ENCODE assay signal across 2 cellular contexts in genomic region chr10:101060951-101061813, GRCh38.
TF ChIP-seq lines count a peak whose summit lies in the region.

No MANE protein-coding gene starts in this region.

TF ChIP-seq in WTC11, 78 proteins besides CTCF, POLR2A, EP300 and RAD21 (continues in another document):
- no peak for TF ChIP-seq FOXJ3 (CRISPR knock-in tag; IDR thresholded peaks at IDR 0.05; ENCODE audit: borderline replicate concordance)
- TF ChIP-seq STAT6 (CRISPR knock-in tag; conservative IDR thresholded peaks at IDR 0.05; ENCODE audit: low read depth): no peak
- TF ChIP-seq E2F4 (CRISPR knock-in tag; IDR thresholded peaks at IDR 0.05; ENCODE audit: borderline replicate concordance, low read depth): 0 out of 2 replicates have a peak, but pooled peaks have one; percentile 20
- no peak for TF ChIP-seq ZNF671 (CRISPR knock-in tag; IDR thresholded peaks at IDR 0.05)
- peak; percentile 69; the same call in 1 of the 2 replicates for TF ChIP-seq SP1 (CRISPR knock-in tag; conservative IDR thresholded peaks at IDR 0.05)
- TF ChIP-seq RORB (CRISPR knock-in tag; IDR thresholded peaks at IDR 0.05): 0 out of 2 replicates have a peak, but pooled peaks have one; percentile 14
- TF ChIP-seq HMGXB4 (CRISPR knock-in tag; IDR thresholded peaks at IDR 0.05): peak; percentile 68; the same call in 1 of the 2 replicates
- no peak for TF ChIP-seq IRF2 (CRISPR knock-in tag; IDR thresholded peaks at IDR 0.05; ENCODE audit: borderline replicate concordance, low read depth)
- TF ChIP-seq CREM (CRISPR knock-in tag; IDR thresholded peaks at IDR 0.05): 0 out of 2 replicates have a peak, but pooled peaks have one; percentile 25
- TF ChIP-seq IRF1 (CRISPR knock-in tag; IDR thresholded peaks at IDR 0.05): 0 out of 2 replicates have a peak, but pooled peaks have one; percentile 34
- TF ChIP-seq FOXK1 (CRISPR knock-in tag; IDR thresholded peaks at IDR 0.05): 0 out of 2 replicates have a peak, but pooled peaks have one; percentile 32
- TF ChIP-seq ETV6 (CRISPR knock-in tag; IDR thresholded peaks at IDR 0.05): no peak
- TF ChIP-seq NFE2L1 (CRISPR knock-in tag; IDR thresholded peaks at IDR 0.05): 0 out of 2 replicates have a peak, but pooled peaks have one; percentile 33
- TF ChIP-seq MAX (CRISPR knock-in tag; IDR thresholded peaks at IDR 0.05): peak; percentile 67
- TF ChIP-seq FOXP4 (CRISPR knock-in tag; IDR thresholded peaks at IDR 0.05): peak; percentile 33; the same call in 1 of the 2 replicates
- TF ChIP-seq E2F5 (CRISPR knock-in tag; IDR thresholded peaks at IDR 0.05): peak; percentile 70

TF ChIP-seq in HepG2, 621 proteins besides CTCF, POLR2A, EP300 and RAD21 (continues in another document):
- no peak for TF ChIP-seq ZNF282 (IDR thresholded peaks at IDR 0.05; ENCODE audit: partially characterized antibody)
- peak; percentile 39; the same call in 1 of the 2 replicates for TF ChIP-seq ZSCAN20 (CRISPR knock-in tag; IDR thresholded peaks at IDR 0.05; ENCODE audit: borderline replicate concordance)
- no peak; the same call in 1 of the 2 replicates for TF ChIP-seq KMT2A (CRISPR knock-in tag; IDR thresholded peaks at IDR 0.05)
- no peak; the same call in 1 of the 2 replicates for TF ChIP-seq IRF2 (CRISPR knock-in tag; IDR thresholded peaks at IDR 0.05)
- peak; percentile 79; the same call in 1 of the 2 replicates for TF ChIP-seq ZNF780A (CRISPR knock-in tag; IDR thresholded peaks at IDR 0.05)
- no peak for TF ChIP-seq ZNF251 (CRISPR knock-in tag; IDR thresholded peaks at IDR 0.05)
- peak; percentile 85; the same call in 1 of the 2 replicates for TF ChIP-seq ZNF749 (CRISPR knock-in tag; IDR thresholded peaks at IDR 0.05; ENCODE audit: borderline replicate concordance)
- no peak for TF ChIP-seq SP1 (IDR thresholded peaks at IDR 0.05)
- TF ChIP-seq SP1 (CRISPR knock-in tag; IDR thresholded peaks at IDR 0.05): peak; percentile 86
- TF ChIP-seq ZNF142 (CRISPR knock-in tag; IDR thresholded peaks at IDR 0.05): no peak
- TF ChIP-seq ZSCAN22 (CRISPR knock-in tag; IDR thresholded peaks at IDR 0.05): no peak
- 0 out of 2 replicates have a peak, but pooled peaks have one; percentile 4 for TF ChIP-seq ZSCAN5A (CRISPR knock-in tag; IDR thresholded peaks at IDR 0.05; ENCODE audit: borderline replicate concordance)
- TF ChIP-seq ARNT2 (CRISPR knock-in tag; IDR thresholded peaks at IDR 0.05; ENCODE audit: low read depth): peak; percentile 76; the same call in 1 of the 2 replicates
- 0 out of 2 replicates have a peak, but pooled peaks have one; percentile 33 for TF ChIP-seq ZNF510 (CRISPR knock-in tag; IDR thresholded peaks at IDR 0.05; ENCODE audit: low read depth)
- no peak for TF ChIP-seq RFX3 (CRISPR knock-in tag; IDR thresholded peaks at IDR 0.05)
- TF ChIP-seq ZNF331 (CRISPR knock-in tag; IDR thresholded peaks at IDR 0.05): peak; percentile 68; the same call in 1 of the 2 replicates
- TF ChIP-seq ZNF207 (IDR thresholded peaks at IDR 0.05; ENCODE audit: borderline replicate concordance): no peak
- peak; percentile 78 for TF ChIP-seq SALL1 (CRISPR knock-in tag; IDR thresholded peaks at IDR 0.05)
- TF ChIP-seq ZBTB14 (CRISPR knock-in tag; IDR thresholded peaks at IDR 0.05): 0 out of 2 replicates have a peak, but pooled peaks have one; percentile 18
- peak; percentile 46; the same call in 1 of the 2 replicates for TF ChIP-seq ZNF792 (CRISPR knock-in tag; IDR thresholded peaks at IDR 0.05)
- TF ChIP-seq KLF9 (CRISPR knock-in tag; IDR thresholded peaks at IDR 0.05; ENCODE audit: low read depth): peak; percentile 63; the same call in 1 of the 2 replicates
- TF ChIP-seq MAZ (IDR thresholded peaks at IDR 0.05; ENCODE audit: borderline replicate concordance, low read depth, low read length): peak; percentile 99
- peak; percentile 96 for TF ChIP-seq MAZ (CRISPR knock-in tag; IDR thresholded peaks at IDR 0.05; ENCODE audit: low read depth)
- no peak for TF ChIP-seq IRF1 (CRISPR knock-in tag; IDR thresholded peaks at IDR 0.05; ENCODE audit: low read depth)
- 0 out of 2 replicates have a peak, but pooled peaks have one; percentile 66 for TF ChIP-seq ZFP41 (CRISPR knock-in tag; IDR thresholded peaks at IDR 0.05; ENCODE audit: borderline replicate concordance)
- TF ChIP-seq ZNF383 (CRISPR knock-in tag; IDR thresholded peaks at IDR 0.05; ENCODE audit: borderline replicate concordance): no peak
- no peak for TF ChIP-seq ZKSCAN5 (CRISPR knock-in tag; IDR thresholded peaks at IDR 0.05)
- no peak for TF ChIP-seq ZBTB40 (IDR thresholded peaks at IDR 0.05)
- peak; percentile 68 for TF ChIP-seq ZBTB40 (CRISPR knock-in tag; IDR thresholded peaks at IDR 0.05)
- peak; percentile 53 for TF ChIP-seq HOXD1 (CRISPR knock-in tag; IDR thresholded peaks at IDR 0.05)
- peak; percentile 86 for TF ChIP-seq ISL2 (CRISPR knock-in tag; IDR thresholded peaks at IDR 0.05)
- TF ChIP-seq RBM22 (optimal IDR thresholded peaks at IDR 0.05; ENCODE audit: low read length): no peak
- TF ChIP-seq ZNF354B (CRISPR knock-in tag; IDR thresholded peaks at IDR 0.05): no peak
